Comparison of ENCODE assay signal across 1 cellular context in the genomic region with DNA sequence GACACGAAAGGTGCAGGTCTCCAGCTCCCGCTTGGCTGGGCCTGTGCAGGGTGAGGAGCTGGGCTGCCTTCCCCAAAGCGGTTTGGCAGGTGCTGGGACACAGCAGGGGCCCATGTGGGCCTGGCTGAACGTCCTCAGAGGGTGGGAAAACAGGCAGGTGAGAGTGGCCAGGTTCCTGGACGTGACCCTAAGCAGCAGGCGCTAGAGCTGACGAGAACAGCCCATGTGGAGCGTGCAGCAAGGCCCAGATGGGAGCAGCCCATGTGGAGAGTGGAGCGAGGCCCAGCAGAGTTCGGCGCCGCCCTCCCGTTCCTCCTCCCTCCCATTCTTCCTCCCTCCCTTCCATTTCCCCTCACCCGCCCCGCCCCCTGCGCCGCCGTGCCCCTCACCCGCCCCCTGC.
TF ChIP-seq lines count a peak whose summit lies in the region.

No MANE protein-coding gene starts in this region.

TF ChIP-seq in K562, 482 proteins besides CTCF, POLR2A, EP300 and RAD21 (continued from another document):
- TF ChIP-seq, protein P1, sequence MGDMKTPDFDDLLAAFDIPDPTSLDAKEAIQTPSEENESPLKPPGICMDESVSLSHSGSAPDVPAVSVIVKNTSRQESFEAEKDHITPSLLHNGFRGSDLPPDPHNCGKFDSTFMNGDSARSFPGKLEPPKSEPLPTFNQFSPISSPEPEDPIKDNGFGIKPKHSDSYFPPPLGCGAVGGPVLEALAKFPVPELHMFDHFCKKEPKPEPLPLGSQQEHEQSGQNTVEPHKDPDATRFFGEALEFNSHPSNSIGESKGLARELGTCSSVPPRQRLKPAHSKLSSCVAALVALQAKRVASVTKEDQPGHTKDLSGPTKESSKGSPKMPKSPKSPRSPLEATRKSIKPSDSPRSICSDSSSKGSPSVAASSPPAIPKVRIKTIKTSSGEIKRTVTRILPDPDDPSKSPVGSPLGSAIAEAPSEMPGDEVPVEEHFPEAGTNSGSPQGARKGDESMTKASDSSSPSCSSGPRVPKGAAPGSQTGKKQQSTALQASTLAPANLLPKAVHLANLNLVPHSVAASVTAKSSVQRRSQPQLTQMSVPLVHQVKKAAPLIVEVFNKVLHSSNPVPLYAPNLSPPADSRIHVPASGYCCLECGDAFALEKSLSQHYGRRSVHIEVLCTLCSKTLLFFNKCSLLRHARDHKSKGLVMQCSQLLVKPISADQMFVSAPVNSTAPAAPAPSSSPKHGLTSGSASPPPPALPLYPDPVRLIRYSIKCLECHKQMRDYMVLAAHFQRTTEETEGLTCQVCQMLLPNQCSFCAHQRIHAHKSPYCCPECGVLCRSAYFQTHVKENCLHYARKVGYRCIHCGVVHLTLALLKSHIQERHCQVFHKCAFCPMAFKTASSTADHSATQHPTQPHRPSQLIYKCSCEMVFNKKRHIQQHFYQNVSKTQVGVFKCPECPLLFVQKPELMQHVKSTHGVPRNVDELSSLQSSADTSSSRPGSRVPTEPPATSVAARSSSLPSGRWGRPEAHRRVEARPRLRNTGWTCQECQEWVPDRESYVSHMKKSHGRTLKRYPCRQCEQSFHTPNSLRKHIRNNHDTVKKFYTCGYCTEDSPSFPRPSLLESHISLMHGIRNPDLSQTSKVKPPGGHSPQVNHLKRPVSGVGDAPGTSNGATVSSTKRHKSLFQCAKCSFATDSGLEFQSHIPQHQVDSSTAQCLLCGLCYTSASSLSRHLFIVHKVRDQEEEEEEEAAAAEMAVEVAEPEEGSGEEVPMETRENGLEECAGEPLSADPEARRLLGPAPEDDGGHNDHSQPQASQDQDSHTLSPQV (IDR thresholded peaks at IDR 0.05) = no peak
TF ChIP-seq in K562: peak in this region for 0.
